19 cellular contexts compared by ENCODE assay signal in genomic region chr16:31377210-31377903, GRCh38. TPM values are rescaled to one million over a fixed set of nuclear protein-coding genes. Genes with fewer than 3 reads are reported as not detected.
DNase-seq lines count a peak whose midpoint lies in the region; ATAC-seq, FAIRE-seq and TF ChIP-seq lines count a peak whose summit lies in the region.
"Had no signal": no experiment of that assay in that cellular context is flagged by ENCODE, and none has a peak within 500 bp of the region (broad histone marks: within the 10 kb centered on the region; RNA-seq: fewer than 3 reads in every experiment).

No MANE protein-coding gene starts in this region.

- no peak overlapping the region for H3K56ac ChIP-seq in H1 (replicated peaks; ENCODE audit: insufficient read length, low read depth, low read length)

- no peak overlapping the region for H2BK15ac ChIP-seq in H1 (ENCODE audit: low read length)

- no peak for TF ChIP-seq POLR2A in H1 (IDR thresholded peaks at IDR 0.05; ENCODE audit: control extremely low read depth in 1 of 2, low read depth in 2 of 2, low read length in 2 of 2)

- no peak overlapping the region for H3K27ac ChIP-seq in H1 (ENCODE audit: low read depth, low read length)
- H3K27ac ChIP-seq: BLaER1, GM23248 had no signal

- H3K27me3 ChIP-seq in H1 (replicated peaks in 1 of 4; ENCODE audit: control insufficient read depth in 3 of 4, extremely low read depth in 1 of 4, insufficient read depth in 3 of 4, low read length in 3 of 4), result no peaks in the 10 kb centered on the region
- H3K27me3 ChIP-seq: BLaER1 had no signal

- no peak overlapping the region for H3K9ac ChIP-seq in H1 (replicated peaks in 1 of 4; ENCODE audit: extremely low read depth in 1 of 4, low read depth in 3 of 4, low read length in 3 of 4)
- H3K9ac ChIP-seq: BLaER1, GM23248 had no signal

- H2BK12ac ChIP-seq in H1 (ENCODE audit: low read depth, low read length), result no peak overlapping the region

- WGBS in H1 (ENCODE audit: extremely low coverage in 1 of 2, insufficient coverage in 1 of 2, insufficient read length in 1 of 2, insufficient replicate concordance in 2 of 2, low coverage in 1 of 2, low lambda C conversion rate in 2 of 2, missing lambda C conversion rate in 1 of 2), 2 experiments, result 81% methylated on average over 7 of the region's 7 CpGs; no CpG with 5 or more reads in 1 of the 2 experiments

- H4K20me1 ChIP-seq in H1 (replicated peaks in 1 of 2; ENCODE audit: control insufficient read depth in 1 of 2, insufficient read depth in 2 of 2, low read length in 2 of 2), result peaks cover 0 to 2% of the 10 kb centered on the region in 2 experiments
- H4K20me1 ChIP-seq: BLaER1 had no signal

- no peak overlapping the region for H3K18ac ChIP-seq in H1 (ENCODE audit: extremely low read depth, low read length)

- no peak for TF ChIP-seq CTCF in H1 (IDR thresholded peaks at IDR 0.05; ENCODE audit: control extremely low read depth in 1 of 3, insufficient read depth in 1 of 3, low read depth in 1 of 3, low read length in 3 of 3)

- H3K36me3 Mint-ChIP-seq in natural killer cell treated with Interleukin-12 subunit alpha and Interleukin-12 subunit beta and Interleukin-15 and Interleukin-18, amount 100 ng/mL, for 72 hours, result no peaks in the 10 kb centered on the region

- H4K91ac ChIP-seq in H1 (replicated peaks; ENCODE audit: insufficient read length, low read length), result no peak overlapping the region

- H3K4ac ChIP-seq in H1 (replicated peaks; ENCODE audit: insufficient read length, low read depth, low read length), result no peak overlapping the region

- no peak overlapping the region for H2BK20ac ChIP-seq in H1 (ENCODE audit: low read length)

- H3K4me1 Mint-ChIP-seq in natural killer cell treated with Interleukin-12 subunit alpha and Interleukin-12 subunit beta and Interleukin-15 and Interleukin-18, amount 100 ng/mL, for 72 hours (ENCODE audit: low read depth in 2 of 2), result peaks cover 8 to 14% of the 10 kb centered on the region in 2 donors

- peak; percentile 49 to 50 for ATAC-seq in natural killer cell treated with Interleukin-12 subunit alpha and Interleukin-12 subunit beta and Interleukin-15 and Interleukin-18, amount 100 ng/mL, for 72 hours
- ATAC-seq in GM19455 (IDR thresholded peaks at IDR 0.05; ENCODE audit: unreplicated experiment), result no peak
- ATAC-seq: HCT116, Panc1, Right ventricle myocardium inferior had no signal

- H3K9me3 ChIP-seq in H1 (ENCODE audit: insufficient read depth in 2 of 2, low read depth in 1 of 2, low read length in 1 of 2), result no peaks in the 10 kb centered on the region

- no peaks in the 10 kb centered on the region for H3K79me2 ChIP-seq in H1 (ENCODE audit: control insufficient read depth in 1 of 2, insufficient read depth in 2 of 2, low read length in 2 of 2)

- no peak for TF ChIP-seq RAD21 in H1 (IDR thresholded peaks at IDR 0.05 in 1 of 2, conservative IDR thresholded peaks at IDR 0.05 in 1 of 2; ENCODE audit: low read depth in 2 of 2, low read length in 2 of 2)

- no peak overlapping the region for H3K23ac ChIP-seq in H1 (ENCODE audit: insufficient read length)

- no peak overlapping the region for H2BK5ac ChIP-seq in H1 (ENCODE audit: low read depth, low read length)

- H3K23me2 ChIP-seq in H1 (ENCODE audit: low read depth, low read length), result no peaks in the 10 kb centered on the region

- no peaks in the 10 kb centered on the region for H3K9me3 Mint-ChIP-seq in natural killer cell treated with Interleukin-12 subunit alpha and Interleukin-12 subunit beta and Interleukin-15 and Interleukin-18, amount 100 ng/mL, for 72 hours

- no peak overlapping the region for H4K5ac ChIP-seq in H1 (ENCODE audit: insufficient read length, low read depth, low read length)

- no peak overlapping the region for H2BK120ac ChIP-seq in H1 (replicated peaks; ENCODE audit: low read depth, low read length)

- POLR2A ChIA-PET in H1 (lab: Charles Lee; ENCODE audit: partially characterized antibody), result interaction anchor here (1.4 kb wide), 1 partner anchor 17 kb away, joined by 5 read pairs; no protein-coding TSS in a partner anchor

- DNase-seq in activated gamma-delta T cell treated with Interleukin-2 at 50 U/mL for 16 hours (peak; percentile 18), activated gamma-delta T cell (lab: John Stamatoyannopoulos, UW) (no peak), H1 (ENCODE audit: low read depth in 1 of 2, low spot score in 2 of 2) (no peak), NCI-H446 (lab: John Stamatoyannopoulos, UW) (no peak), NCI-H2081 (lab: John Stamatoyannopoulos, UW) (no peak)
- no peak for DNase-seq in natural killer cell treated with Interleukin-12 subunit alpha and Interleukin-12 subunit beta and Interleukin-15 and Interleukin-18, amount 100 ng/mL, for 72 hours (ENCODE audit: low spot score)
- DNase-seq: DMS79 treated with DMSO at 0.1 percent for 48 hours, GM23248, KBM-7, NCI-H1436 treated with DMSO at 0.1 percent for 48 hours, NCI-H2081 treated with DMSO at 0.1 percent for 48 hours, NCI-H524 treated with DMSO at 0.1 percent for 48 hours had no signal

- H3K14ac ChIP-seq in H1 (ENCODE audit: insufficient read length), result no peak overlapping the region

- H3K36me3 ChIP-seq in H1 (ENCODE audit: control insufficient read depth in 2 of 4, insufficient read depth in 4 of 4, low read length in 3 of 4), result no peaks in the 10 kb centered on the region
- H3K36me3 ChIP-seq: BLaER1 had no signal

- H3K4me2 ChIP-seq in H1 (ENCODE audit: insufficient read depth in 1 of 2, low read depth in 2 of 2, low read length in 2 of 2), result no peak overlapping the region
- H3K4me2 ChIP-seq: BLaER1 had no signal

- no peak overlapping the region for H3K4me3 ChIP-seq in H1 (ENCODE audit: extremely low read depth in 1 of 4, insufficient read depth in 2 of 4, low read depth in 3 of 4, low read length in 4 of 4)
- H3K4me3 ChIP-seq: BLaER1, GM23248 had no signal

- H2AFZ ChIP-seq in H1 (ENCODE audit: low read length), result no peak overlapping the region
- H2AFZ ChIP-seq: GM23248 had no signal

- H3K4me3 Mint-ChIP-seq in natural killer cell treated with Interleukin-12 subunit alpha and Interleukin-12 subunit beta and Interleukin-15 and Interleukin-18, amount 100 ng/mL, for 72 hours, result no peak overlapping the region

- no peak for FAIRE-seq in H1 (lab: Jason Lieb, UNC)
- FAIRE-seq: A204.1 had no signal

- TF ChIP-seq EP300 in H1 (IDR thresholded peaks at IDR 0.05; ENCODE audit: borderline replicate concordance in 1 of 2, low read depth in 2 of 2, low read length in 2 of 2), result no peak

- no peaks in the 10 kb centered on the region for H3K27me3 Mint-ChIP-seq in natural killer cell treated with Interleukin-12 subunit alpha and Interleukin-12 subunit beta and Interleukin-15 and Interleukin-18, amount 100 ng/mL, for 72 hours

- H4K8ac ChIP-seq in H1 (ENCODE audit: extremely low read depth, insufficient read depth, low read length), result 0 out of 2 replicates have a peak overlapping the region, but pooled peaks have one; percentile 25

- no peak overlapping the region for H2AK5ac ChIP-seq in H1 (ENCODE audit: low read depth, low read length)

- no peaks in the 10 kb centered on the region for H3K79me1 ChIP-seq in H1 (ENCODE audit: low read depth, low read length)

- CTCF ChIA-PET in H1 (lab: Charles Lee; ENCODE audit: partially characterized antibody), result interaction anchor here (0.6 to 0.7 kb wide), 2 partner anchors 281 to 403 kb away, joined by 3 to 4 read pairs; no protein-coding TSS in a partner anchor

- H3K4me1 ChIP-seq in H1 (replicated peaks in 1 of 4; ENCODE audit: control insufficient read depth in 3 of 4, insufficient read depth in 4 of 4, low read length in 3 of 4), result peaks cover 0 to 1% (median 0%) of the 10 kb centered on the region in 4 experiments; a peak in 2 of 7 replicates
- H3K4me1 ChIP-seq: BLaER1 had no signal

- peak overlapping the region in 1 of 2 donors; percentile 27 for H3K27ac Mint-ChIP-seq in natural killer cell treated with Interleukin-12 subunit alpha and Interleukin-12 subunit beta and Interleukin-15 and Interleukin-18, amount 100 ng/mL, for 72 hours

RNA-seq across cellular contexts. Expression of gene ITGAD, which starts 15.8 kb away (rescaled TPM):
- total RNA-seq in H1 (2021; fragmentation: NEBNext Ultra II Directional; extraction: Animal tissue kit (Norgen Biotek cat#: 25700)), result not detected in 2 replicates
- 0.06 TPM in 1 of 2 replicates, not detected in the other for polyA plus RNA-seq in H1 (2011; rRNA removed)
- polyA plus RNA-seq in H1 (2011; cell fraction: cytosol; rRNA removed), result 0.06 TPM
- polyA plus RNA-seq in H1 (2011; cell fraction: nucleus; rRNA removed), result 0.09 TPM
- polyA plus RNA-seq in H1 (2012, experiment 1 of 2), result 0.05 to 0.08 TPM in 2 of 4 replicates, not detected in the others
- polyA plus RNA-seq in H1 (2012, experiment 2 of 2), result not detected
- polyA plus RNA-seq in H1 (2013, experiment 1 of 2), result not detected
- polyA plus RNA-seq in H1 (2013, experiment 2 of 2), result not detected
- not detected in 2 replicates for polyA minus RNA-seq in H1 (2011; rRNA and poly(A)+ RNA removed)
- polyA minus RNA-seq in H1 (2011; cell fraction: cytosol; rRNA and poly(A)+ RNA removed), result not detected
- polyA minus RNA-seq in H1 (2011; cell fraction: nucleus; rRNA and poly(A)+ RNA removed), result not detected
- under 1 TPM in 1 of 2 donors, not detected in 1; 0.47 TPM for total RNA-seq in natural killer cell treated with Interleukin-12 subunit alpha and Interleukin-12 subunit beta and Interleukin-15 and Interleukin-18, amount 100 ng/mL, for 72 hours
- total RNA-seq: G401, GM23248 had no signal
- polyA plus RNA-seq: GM23248 had no signal

RNA-seq across cellular contexts. Expression of gene ITGAX, which starts 22.4 kb away (rescaled TPM):
- total RNA-seq in H1 (2021; fragmentation: NEBNext Ultra II Directional; extraction: Animal tissue kit (Norgen Biotek cat#: 25700)), result not detected in 2 replicates
- polyA plus RNA-seq in H1 (2011; rRNA removed), result 0.13 and 0.30 TPM in 2 replicates
- polyA plus RNA-seq in H1 (2011; cell fraction: cytosol; rRNA removed), result 0.09 TPM
- 0.30 TPM for polyA plus RNA-seq in H1 (2011; cell fraction: nucleus; rRNA removed)
- 0.14 to 0.74 TPM (median 0.30 TPM) in 4 replicates for polyA plus RNA-seq in H1 (2012, experiment 1 of 2)
- polyA plus RNA-seq in H1 (2012, experiment 2 of 2), result 0.12 TPM
- 0.14 TPM for polyA plus RNA-seq in H1 (2013, experiment 1 of 2)
- 0.11 TPM for polyA plus RNA-seq in H1 (2013, experiment 2 of 2)
- polyA minus RNA-seq in H1 (2011; rRNA and poly(A)+ RNA removed), result 0.46 TPM in 1 of 2 replicates, not detected in the other
- polyA minus RNA-seq in H1 (2011; cell fraction: cytosol; rRNA and poly(A)+ RNA removed), result 0.59 TPM
- polyA minus RNA-seq in H1 (2011; cell fraction: nucleus; rRNA and poly(A)+ RNA removed), result 0.30 TPM
- 100 to 1,000 TPM in 1 of 2 donors, 10 to 100 TPM in 1; 62.1 to 124 TPM for total RNA-seq in natural killer cell treated with Interleukin-12 subunit alpha and Interleukin-12 subunit beta and Interleukin-15 and Interleukin-18, amount 100 ng/mL, for 72 hours
- total RNA-seq: GM23248 had no signal
- polyA plus RNA-seq: GM23248 had no signal

RNA-seq across cellular contexts. Expression of gene COX6A2, which starts 50.8 kb away (rescaled TPM):
- not detected in 2 replicates for total RNA-seq in H1 (2021; fragmentation: NEBNext Ultra II Directional; extraction: Animal tissue kit (Norgen Biotek cat#: 25700))
- 0.79 and 1.6 TPM in 2 replicates for polyA plus RNA-seq in H1 (2011; rRNA removed)
- polyA plus RNA-seq in H1 (2011; cell fraction: cytosol; rRNA removed), result not detected
- polyA plus RNA-seq in H1 (2011; cell fraction: nucleus; rRNA removed), result 1.4 TPM
- 1.3 to 3.0 TPM (median 2.3 TPM) in 3 of 4 replicates, not detected in the other for polyA plus RNA-seq in H1 (2012, experiment 1 of 2)
- polyA plus RNA-seq in H1 (2012, experiment 2 of 2), result not detected
- polyA plus RNA-seq in H1 (2013, experiment 1 of 2), result 2.7 TPM
- polyA plus RNA-seq in H1 (2013, experiment 2 of 2), result 1.3 TPM
- not detected in 2 replicates for polyA minus RNA-seq in H1 (2011; rRNA and poly(A)+ RNA removed)
- polyA minus RNA-seq in H1 (2011; cell fraction: cytosol; rRNA and poly(A)+ RNA removed), result not detected
- polyA minus RNA-seq in H1 (2011; cell fraction: nucleus; rRNA and poly(A)+ RNA removed), result 2.9 TPM
- total RNA-seq in natural killer cell treated with Interleukin-12 subunit alpha and Interleukin-12 subunit beta and Interleukin-15 and Interleukin-18, amount 100 ng/mL, for 72 hours, result not detected
- total RNA-seq: G401, GM23248 had no signal
- polyA plus RNA-seq: GM23248 had no signal

Comparison
In these comparisons a context has a peak if more than half of its experiments do, and no peak if none do; other contexts are left out.
1. RNA of gene ITGAX, which starts 22.4 kb away (total RNA-seq): 62.1 to 124 TPM in natural killer cell treated with Interleukin-12 subunit alpha and Interleukin-12 subunit beta and Interleukin-15 and Interleukin-18, amount 100 ng/mL, for 72 hours; not detected in H1; every median in the first group is over 10 times any median in the second.